Comparison of ENCODE assay signal across 1 cellular context in the genomic region with DNA sequence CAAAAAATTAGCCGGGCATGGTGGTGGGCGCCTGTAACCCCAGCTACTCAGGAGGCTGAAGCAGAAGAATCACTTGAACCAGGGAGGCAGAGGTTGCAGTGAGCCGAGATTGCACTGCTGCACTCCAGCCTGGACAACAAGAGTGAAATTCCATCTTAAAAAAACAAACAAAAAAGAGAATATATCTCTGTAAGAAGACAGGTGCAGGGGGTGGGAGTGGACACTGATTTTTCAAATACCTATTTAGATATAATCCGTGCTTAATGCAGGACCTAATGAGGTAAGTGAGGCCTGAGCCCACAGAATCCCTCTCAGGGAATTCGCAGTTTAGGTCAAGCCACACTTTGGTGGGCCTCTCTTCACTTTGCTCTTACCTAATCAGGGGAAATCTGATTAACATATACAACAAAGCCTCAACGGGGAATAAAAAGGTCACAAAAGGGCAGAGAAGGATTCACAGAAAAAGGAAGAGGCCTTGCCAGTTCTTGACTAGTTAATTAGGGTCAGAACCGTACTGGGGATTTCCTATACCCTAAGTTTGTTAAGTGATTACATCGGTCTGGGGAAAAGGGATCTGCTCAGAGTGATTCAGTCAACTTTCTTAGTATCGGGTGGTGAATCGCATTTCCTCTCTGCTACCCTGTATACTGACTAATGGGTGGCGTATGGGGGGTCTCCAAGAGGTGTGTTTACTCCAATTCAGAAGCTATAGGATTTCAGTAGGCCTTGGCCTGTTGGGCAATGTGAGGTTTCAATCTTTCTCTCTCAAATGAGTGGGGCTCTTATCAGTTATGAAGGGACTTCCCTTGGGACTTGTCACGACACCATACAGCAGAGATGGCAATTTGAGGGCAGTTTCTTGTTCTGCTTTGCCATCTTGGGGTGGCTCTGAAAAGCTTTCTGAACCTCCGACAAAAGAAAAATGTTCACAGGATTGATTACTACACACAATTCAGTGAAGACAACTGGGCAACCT.
A peak's percentile ranks its signal among the peaks of the same experiment; 100 is the strongest.
TF ChIP-seq lines count a peak whose summit lies in the region.

No MANE protein-coding gene starts in this region.

TF ChIP-seq in IMR-90, 13 proteins besides CTCF, POLR2A, EP300 and RAD21:
- TF ChIP-seq, protein P1, sequence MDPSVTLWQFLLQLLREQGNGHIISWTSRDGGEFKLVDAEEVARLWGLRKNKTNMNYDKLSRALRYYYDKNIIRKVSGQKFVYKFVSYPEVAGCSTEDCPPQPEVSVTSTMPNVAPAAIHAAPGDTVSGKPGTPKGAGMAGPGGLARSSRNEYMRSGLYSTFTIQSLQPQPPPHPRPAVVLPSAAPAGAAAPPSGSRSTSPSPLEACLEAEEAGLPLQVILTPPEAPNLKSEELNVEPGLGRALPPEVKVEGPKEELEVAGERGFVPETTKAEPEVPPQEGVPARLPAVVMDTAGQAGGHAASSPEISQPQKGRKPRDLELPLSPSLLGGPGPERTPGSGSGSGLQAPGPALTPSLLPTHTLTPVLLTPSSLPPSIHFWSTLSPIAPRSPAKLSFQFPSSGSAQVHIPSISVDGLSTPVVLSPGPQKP (IDR thresholded peaks at IDR 0.05; ENCODE audit: borderline replicate concordance, low read depth, low read length) = no peak
- peak; percentile 56; the same call in 1 of the 2 replicates for TF ChIP-seq CEBPB (IDR thresholded peaks at IDR 0.05; ENCODE audit: low read depth, low read length)
